ENCODE assay signal across 8 cellular contexts in the genomic region with DNA sequence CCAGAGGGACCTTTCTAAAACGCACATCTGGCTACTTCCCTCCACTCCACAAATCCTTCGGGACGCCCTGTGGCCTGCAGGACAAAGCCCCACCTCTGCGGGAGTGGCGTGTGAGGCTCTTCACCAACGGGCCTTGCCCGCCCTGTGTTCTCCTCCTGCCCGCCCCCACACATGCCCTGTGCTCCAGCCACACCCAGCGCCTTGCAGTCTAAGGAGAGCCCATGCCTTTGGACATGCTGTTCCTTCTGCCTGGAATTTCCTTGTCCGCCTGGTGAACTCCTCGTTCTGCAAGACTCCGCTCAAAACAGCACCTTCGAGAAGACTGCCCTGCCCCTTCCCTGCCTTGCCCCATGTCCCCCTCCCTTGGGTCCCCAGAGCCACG. TPM values are rescaled to one million over a fixed set of nuclear protein-coding genes. Genes with fewer than 3 reads are reported as not detected.
A peak's percentile ranks its signal among the peaks of the same experiment; 100 is the strongest.
DNase-seq lines count a peak whose midpoint lies in the region; ATAC-seq, FAIRE-seq and TF ChIP-seq lines count a peak whose summit lies in the region.
"Had no signal": no experiment of that assay in that cellular context is flagged by ENCODE, and none has a peak within 500 bp of the region (broad histone marks: within the 10 kb centered on the region; RNA-seq: fewer than 3 reads in every experiment).

No MANE protein-coding gene starts in this region.

- H3K4me1 ChIP-seq in kidney (ENCODE audit: control insufficient read depth in 1 of 2, insufficient read depth in 1 of 2, low read depth in 1 of 2, low read length in 2 of 2): no peaks in the 10 kb centered on the region
- H3K4me1 ChIP-seq in aorta (ENCODE audit: control insufficient read depth in 1 of 2, insufficient read depth in 2 of 2, low read length in 2 of 2): no peaks in the 10 kb centered on the region

- no peak overlapping the region for H3K9ac ChIP-seq in kidney (ENCODE audit: low read length in 2 of 2)

- TF ChIP-seq CTCF in kidney (IDR thresholded peaks at IDR 0.05; ENCODE audit: borderline replicate concordance, extremely low read depth, insufficient read depth): no peak

- peak overlapping the region; percentile 40 for H3K27ac Mint-ChIP-seq in stimulated activated naive CD8-positive, alpha-beta T cell treated with anti-CD3 and anti-CD28 coated beads, Interleukin-15, Interleukin-2, amounts not matched to agents 100 ng/mL and 50 ng/mL, for 24 hours
- H3K27ac Mint-ChIP-seq in stimulated activated naive CD8-positive, alpha-beta T cell treated with anti-CD3 and anti-CD28 coated beads, Interleukin-15, amount 100 ng/mL, for 72 hours: peak overlapping the region in 1 of 2 donors; percentile 14

- peaks cover 3% of the 10 kb centered on the region for H3K4me1 Mint-ChIP-seq in stimulated activated naive CD8-positive, alpha-beta T cell treated with anti-CD3 and anti-CD28 coated beads, Interleukin-15, Interleukin-2, amounts not matched to agents 100 ng/mL and 50 ng/mL, for 24 hours (ENCODE audit: low read depth)
- peaks cover 79% of the 10 kb centered on the region for H3K4me1 Mint-ChIP-seq in stimulated activated naive CD8-positive, alpha-beta T cell treated with anti-CD3 and anti-CD28 coated beads, Interleukin-15, amount 100 ng/mL, for 72 hours

- H3K27ac ChIP-seq in kidney (ENCODE audit: low read depth in 2 of 2, low read length in 2 of 2) (no peak overlapping the region), aorta (ENCODE audit: low read depth in 1 of 2, low read length in 2 of 2) (no peak overlapping the region)

- H3K36me3 ChIP-seq in kidney (ENCODE audit: control insufficient read depth in 1 of 2, insufficient read depth in 2 of 2, low read length in 2 of 2): peaks cover 50 to 75% of the 10 kb centered on the region in 2 donors
- H3K36me3 ChIP-seq in aorta (ENCODE audit: control insufficient read depth in 1 of 2, insufficient read depth in 2 of 2, low read length in 1 of 2): peaks cover 6 to 29% of the 10 kb centered on the region in 2 donors

- intact Hi-C loops in kidney (cut with DNase I) (no loop called here), aorta (cut with DNase I) (no loop called here)

- DNase-seq in stimulated activated naive CD8-positive, alpha-beta T cell treated with anti-CD3 and anti-CD28 coated beads, Interleukin-15, amount 100 ng/mL, for 72 hours: no peak
- DNase-seq in kidney (peak; percentile 74), aorta (peak; percentile 42 to 75)
- no peak for DNase-seq in activated CD8-positive, alpha-beta memory T cell treated with anti-CD3 and anti-CD28 coated beads, Interleukin-2, amount 50 U/mL, for 4 hours
- DNase-seq: C1 segment of cervical spinal cord, NCI-H187 treated with DMSO at 0.1 percent for 48 hours had no signal

- H3K27me3 ChIP-seq in aorta (ENCODE audit: control insufficient read depth in 1 of 2, insufficient read depth in 2 of 2, low read length in 1 of 2): no peaks in the 10 kb centered on the region

- no peak for ATAC-seq in stimulated activated naive CD8-positive, alpha-beta T cell treated with anti-CD3 and anti-CD28 coated beads, Interleukin-15, amount 100 ng/mL, for 72 hours
- ATAC-seq in aorta (ENCODE audit: low FRiP score) (no peak), GM18519 (IDR thresholded peaks at IDR 0.05; ENCODE audit: low FRiP score, unreplicated experiment) (no peak)

- H3K9me3 ChIP-seq in kidney (ENCODE audit: control insufficient read depth in 1 of 2, low read length in 2 of 2) (no peaks in the 10 kb centered on the region), aorta (ENCODE audit: control insufficient read depth, low read length) (no peaks in the 10 kb centered on the region)

- H3K36me3 Mint-ChIP-seq in stimulated activated naive CD8-positive, alpha-beta T cell treated with anti-CD3 and anti-CD28 coated beads, Interleukin-15, Interleukin-2, amounts not matched to agents 100 ng/mL and 50 ng/mL, for 24 hours (ENCODE audit: low read depth): peaks cover 79% of the 10 kb centered on the region

- no peak overlapping the region for H3K4me3 ChIP-seq in kidney (ENCODE audit: low read length in 2 of 2)
- no peak overlapping the region for H3K4me3 ChIP-seq in aorta (ENCODE audit: low read length in 2 of 2)

- WGBS in aorta, 2 donors: 68 to 69% methylated on average over 14 of the region's 14 CpGs

- FAIRE-seq in kidney (lab: Jason Lieb, UNC): no peak

- H3K4me3 Mint-ChIP-seq in stimulated activated naive CD8-positive, alpha-beta T cell treated with anti-CD3 and anti-CD28 coated beads, Interleukin-15, Interleukin-2, amounts not matched to agents 100 ng/mL and 50 ng/mL, for 24 hours: no peak overlapping the region
- H3K4me3 Mint-ChIP-seq in stimulated activated naive CD8-positive, alpha-beta T cell treated with anti-CD3 and anti-CD28 coated beads, Interleukin-15, amount 100 ng/mL, for 72 hours: peak overlapping the region in 1 of 2 donors; percentile 15

- H3K27me3 Mint-ChIP-seq in stimulated activated naive CD8-positive, alpha-beta T cell treated with anti-CD3 and anti-CD28 coated beads, Interleukin-15, Interleukin-2, amounts not matched to agents 100 ng/mL and 50 ng/mL, for 24 hours: no peaks in the 10 kb centered on the region
- no peaks in the 10 kb centered on the region for H3K27me3 Mint-ChIP-seq in stimulated activated naive CD8-positive, alpha-beta T cell treated with anti-CD3 and anti-CD28 coated beads, Interleukin-15, amount 100 ng/mL, for 72 hours

- H3K9me3 Mint-ChIP-seq in stimulated activated naive CD8-positive, alpha-beta T cell treated with anti-CD3 and anti-CD28 coated beads, Interleukin-15, Interleukin-2, amounts not matched to agents 100 ng/mL and 50 ng/mL, for 24 hours: no peaks in the 10 kb centered on the region
- H3K9me3 Mint-ChIP-seq in stimulated activated naive CD8-positive, alpha-beta T cell treated with anti-CD3 and anti-CD28 coated beads, Interleukin-15, amount 100 ng/mL, for 72 hours: no peaks in the 10 kb centered on the region

RNA-seq across cellular contexts. Expression of gene ELOB, which starts 7.4 kb away (rescaled TPM):
- total RNA-seq in kidney: 226 TPM
- 836 TPM for polyA plus RNA-seq in kidney (ENCODE audit: insufficient read depth, low read depth, low replicate concordance)
- total RNA-seq in aorta: 100 to 1,000 TPM; 146 to 174 TPM
- 100 to 1,000 TPM; 368 to 843 TPM for polyA plus RNA-seq in aorta

RNA-seq across cellular contexts. Expression of gene SRRM2, which starts 17.2 kb away (rescaled TPM):
- 621 TPM for total RNA-seq in kidney
- polyA plus RNA-seq in kidney (ENCODE audit: insufficient read depth, low read depth, low replicate concordance): 386 TPM
- 100 to 1,000 TPM; 552 to 716 TPM for total RNA-seq in aorta
- polyA plus RNA-seq in aorta: 100 to 1,000 TPM; 194 to 946 TPM

RNA-seq across cellular contexts. Expression of gene PRSS33, which starts 17.7 kb away (rescaled TPM):
- total RNA-seq in kidney (not detected), aorta (not detected)
- polyA plus RNA-seq in kidney (ENCODE audit: insufficient read depth, low read depth, low replicate concordance) (not detected), aorta (under 1 TPM in 1 of 2 donors, not detected in 1; 0.08 TPM)

RNA-seq across cellular contexts. Expression of gene PRSS41, which starts 28.6 kb away (rescaled TPM):
- total RNA-seq in kidney (not detected), aorta (not detected)
- polyA plus RNA-seq in kidney (ENCODE audit: insufficient read depth, low read depth, low replicate concordance) (not detected), aorta (not detected)

RNA-seq across cellular contexts. Expression of gene PRSS21, which starts 47.4 kb away (rescaled TPM):
- total RNA-seq in kidney (0.54 TPM), aorta (not detected)
- polyA plus RNA-seq in kidney (ENCODE audit: insufficient read depth, low read depth, low replicate concordance) (not detected), aorta (not detected)

Comparison
In these comparisons a context has a peak if more than half of its experiments do, and no peak if none do; other contexts are left out.
1. DNase-seq: peak in kidney (single experiment) and aorta (2 of 2); none in stimulated activated naive CD8-positive, alpha-beta T cell treated with anti-CD3 and anti-CD28 coated beads, Interleukin-15, amount 100 ng/mL, for 72 hours (0 of 2) and activated CD8-positive, alpha-beta memory T cell treated with anti-CD3 and anti-CD28 coated beads, Interleukin-2, amount 50 U/mL, for 4 hours (single experiment).